ENCODE assay signal across 1 cellular context in genomic region chr20:461254-462198, GRCh38.
TF ChIP-seq lines count a peak whose summit lies in the region.

No MANE protein-coding gene starts in this region.

TF ChIP-seq in HepG2, 621 proteins besides CTCF, POLR2A, EP300 and RAD21 (continued from another document and continues in another):
- TF ChIP-seq CEBPZ (IDR thresholded peaks at IDR 0.05; ENCODE audit: low read length), result no peak
- TF ChIP-seq LRRFIP1 (CRISPR knock-in tag; conservative IDR thresholded peaks at IDR 0.05), result no peak
- TF ChIP-seq THYN1 (CRISPR knock-in tag; IDR thresholded peaks at IDR 0.05; ENCODE audit: borderline replicate concordance, low read depth), result no peak
- no peak for TF ChIP-seq ZNF281 (CRISPR knock-in tag; IDR thresholded peaks at IDR 0.05; ENCODE audit: borderline replicate concordance)
- peak; percentile 85 for TF ChIP-seq ZNF687 (CRISPR knock-in tag; IDR thresholded peaks at IDR 0.05)
- TF ChIP-seq TBX2 (CRISPR knock-in tag; IDR thresholded peaks at IDR 0.05; ENCODE audit: borderline replicate concordance), result no peak
- peak; percentile 9; the same call in 1 of the 2 replicates for TF ChIP-seq HNF4G (IDR thresholded peaks at IDR 0.05; ENCODE audit: borderline replicate concordance, low read depth, low read length)
- TF ChIP-seq HNF4G (CRISPR knock-in tag; IDR thresholded peaks at IDR 0.05; ENCODE audit: borderline replicate concordance, low read depth), result no peak
- TF ChIP-seq PLRG1 (conservative IDR thresholded peaks at IDR 0.05), result no peak
- no peak for TF ChIP-seq ZNF205 (CRISPR knock-in tag; IDR thresholded peaks at IDR 0.05)
- no peak for TF ChIP-seq ZC3H4 (CRISPR knock-in tag; IDR thresholded peaks at IDR 0.05; ENCODE audit: borderline replicate concordance)
- no peak for TF ChIP-seq CBX5 (CRISPR knock-in tag; IDR thresholded peaks at IDR 0.05; ENCODE audit: borderline replicate concordance)
- TF ChIP-seq JUN (CRISPR knock-in tag; IDR thresholded peaks at IDR 0.05), result 0 out of 2 replicates have a peak, but pooled peaks have one; percentile 19
- TF ChIP-seq ZBTB44 (CRISPR knock-in tag; IDR thresholded peaks at IDR 0.05), result no peak
- 0 out of 2 replicates have a peak, but pooled peaks have one; percentile 17 for TF ChIP-seq ZBTB10 (CRISPR knock-in tag; IDR thresholded peaks at IDR 0.05; ENCODE audit: borderline replicate concordance)
- TF ChIP-seq YY1 (IDR thresholded peaks at IDR 0.05; ENCODE audit: insufficient read depth, insufficient replicate concordance, low read depth, low read length), result no peak
- TF ChIP-seq NFKBIZ (CRISPR knock-in tag; IDR thresholded peaks at IDR 0.05), result no peak
- no peak for TF ChIP-seq SOX13 (IDR thresholded peaks at IDR 0.05)
- TF ChIP-seq SOX13 (CRISPR knock-in tag; conservative IDR thresholded peaks at IDR 0.05 in 1 of 2, IDR thresholded peaks at IDR 0.05 in 1 of 2), result no peak
- TF ChIP-seq ZBTB43 (CRISPR knock-in tag; conservative IDR thresholded peaks at IDR 0.05), result 0 out of 2 replicates have a peak, but pooled peaks have one; percentile 13
- no peak for TF ChIP-seq ZNF10 (CRISPR knock-in tag; IDR thresholded peaks at IDR 0.05; ENCODE audit: borderline replicate concordance, low read depth)
- TF ChIP-seq ZXDC (CRISPR knock-in tag; IDR thresholded peaks at IDR 0.05), result no peak; the same call in 1 of the 2 replicates
- TF ChIP-seq BRF2 (CRISPR knock-in tag; IDR thresholded peaks at IDR 0.05), result no peak
- no peak for TF ChIP-seq ZSCAN29 (CRISPR knock-in tag; conservative IDR thresholded peaks at IDR 0.05)
- TF ChIP-seq TMF1 (CRISPR knock-in tag; IDR thresholded peaks at IDR 0.05; ENCODE audit: low read depth), result no peak
- no peak for TF ChIP-seq ZNF446 (CRISPR knock-in tag; IDR thresholded peaks at IDR 0.05)
- TF ChIP-seq ZBTB3 (CRISPR knock-in tag; IDR thresholded peaks at IDR 0.05; ENCODE audit: borderline replicate concordance, low read depth), result no peak
- no peak for TF ChIP-seq TIGD3 (CRISPR knock-in tag; IDR thresholded peaks at IDR 0.05; ENCODE audit: borderline replicate concordance)
